In genomic region chr1:160415696-160416298, GRCh38 we compare ENCODE assay signal across 1 cellular context.
TF ChIP-seq lines count a peak whose summit lies in the region.

No MANE protein-coding gene starts in this region.

TF ChIP-seq in IMR-90, 13 proteins besides CTCF, POLR2A, EP300 and RAD21:
- TF ChIP-seq NFE2L2 (IDR thresholded peaks at IDR 0.05; ENCODE audit: low read depth, low read length) (no peak), RFX5 (IDR thresholded peaks at IDR 0.05; ENCODE audit: low read depth, low read length) (no peak), CHD1 (IDR thresholded peaks at IDR 0.05; ENCODE audit: low read depth, low read length) (no peak), CEBPB (IDR thresholded peaks at IDR 0.05; ENCODE audit: low read depth, low read length) (no peak), MAZ (IDR thresholded peaks at IDR 0.05; ENCODE audit: borderline replicate concordance, low read depth, low read length) (no peak), SMC3 (IDR thresholded peaks at IDR 0.05; ENCODE audit: low read depth, low read length) (no peak), USF2 (IDR thresholded peaks at IDR 0.05; ENCODE audit: low read depth, low read length) (no peak), MAFK (IDR thresholded peaks at IDR 0.05; ENCODE audit: low read depth, low read length) (no peak), RCOR1 (IDR thresholded peaks at IDR 0.05; ENCODE audit: insufficient replicate concordance, low read length) (no peak), MXI1 (IDR thresholded peaks at IDR 0.05; ENCODE audit: borderline replicate concordance, low read depth, low read length) (no peak), FOS (IDR thresholded peaks at IDR 0.05; ENCODE audit: low read depth, low read length) (no peak), BHLHE40 (IDR thresholded peaks at IDR 0.05; ENCODE audit: low read depth, low read length) (no peak)
- TF ChIP-seq, protein P1, sequence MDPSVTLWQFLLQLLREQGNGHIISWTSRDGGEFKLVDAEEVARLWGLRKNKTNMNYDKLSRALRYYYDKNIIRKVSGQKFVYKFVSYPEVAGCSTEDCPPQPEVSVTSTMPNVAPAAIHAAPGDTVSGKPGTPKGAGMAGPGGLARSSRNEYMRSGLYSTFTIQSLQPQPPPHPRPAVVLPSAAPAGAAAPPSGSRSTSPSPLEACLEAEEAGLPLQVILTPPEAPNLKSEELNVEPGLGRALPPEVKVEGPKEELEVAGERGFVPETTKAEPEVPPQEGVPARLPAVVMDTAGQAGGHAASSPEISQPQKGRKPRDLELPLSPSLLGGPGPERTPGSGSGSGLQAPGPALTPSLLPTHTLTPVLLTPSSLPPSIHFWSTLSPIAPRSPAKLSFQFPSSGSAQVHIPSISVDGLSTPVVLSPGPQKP (IDR thresholded peaks at IDR 0.05; ENCODE audit: borderline replicate concordance, low read depth, low read length): no peak
